In the genomic region with DNA sequence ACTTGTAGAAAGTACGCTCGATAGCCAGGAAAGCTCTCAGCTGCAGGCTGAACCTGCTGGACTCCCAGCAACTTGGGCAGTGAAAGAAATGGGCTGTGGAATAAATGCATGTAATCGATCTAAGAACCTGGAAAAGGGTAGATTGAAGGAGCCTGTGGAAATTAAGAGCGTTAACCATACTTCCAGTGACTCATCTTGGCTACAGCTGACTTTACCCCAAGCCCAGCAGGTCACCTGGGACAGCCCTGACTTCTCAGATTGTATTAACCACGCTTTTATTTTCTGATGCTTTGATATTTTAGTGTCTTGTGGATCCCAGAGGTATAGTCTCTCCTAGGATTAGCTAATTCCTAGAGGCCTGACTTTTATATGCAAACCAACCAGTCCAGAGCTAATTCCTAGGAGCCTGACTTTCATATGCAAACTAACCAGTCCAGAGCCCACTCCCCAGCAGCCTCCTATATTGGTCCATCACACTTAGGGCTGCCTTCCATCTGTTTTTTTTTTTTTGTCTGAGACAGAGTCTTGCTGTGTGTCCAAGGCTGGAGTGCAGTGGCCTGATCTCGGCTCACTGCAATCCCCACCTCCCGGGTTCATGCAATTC, we compare ENCODE assay signal across 13 cellular contexts.
DNase-seq lines count a peak whose midpoint lies in the region; ATAC-seq and TF ChIP-seq lines count a peak whose summit lies in the region.
"Had no signal": no experiment of that assay in that cellular context is flagged by ENCODE, and none has a peak within 500 bp of the region (broad histone marks: within the 10 kb centered on the region; RNA-seq: fewer than 3 reads in every experiment).

No MANE protein-coding gene starts in this region.

- TF ChIP-seq CTCF in WTC11 (IDR thresholded peaks at IDR 0.05) (no peak), gastrocnemius medialis (IDR thresholded peaks at IDR 0.05 in 4 of 5, conservative IDR thresholded peaks at IDR 0.05 in 1 of 5) (no peak), Caco-2 (IDR thresholded peaks at IDR 0.05; ENCODE audit: insufficient read depth in 1 of 2, low read depth in 1 of 2, low read length in 1 of 2, severe bottlenecking in 1 of 2, unreplicated experiment in 1 of 2) (no peak)

- H3K9me3 ChIP-seq in gastrocnemius medialis (no peaks in the 10 kb centered on the region), Caco-2 (no peaks in the 10 kb centered on the region)
- H3K9me3 ChIP-seq: esophagus muscularis mucosa had no signal

- H3K4me3 Mint-ChIP-seq in activated CD4-positive, alpha-beta T cell treated with anti-CD3 and anti-CD28 coated beads, Interleukin-2, amount 10 ng/mL, durations not matched to agents 7 days and 5 days: no peak overlapping the region
- H3K4me3 Mint-ChIP-seq in WTC11 (no peak overlapping the region), Caco-2 (ENCODE audit: unreplicated experiment) (no peak overlapping the region)
- no peak overlapping the region for H3K4me3 Mint-ChIP-seq in effector memory CD8-positive, alpha-beta T cell

- no peaks in the 10 kb centered on the region for H3K27me3 Mint-ChIP-seq in activated CD4-positive, alpha-beta T cell treated with anti-CD3 and anti-CD28 coated beads, Interleukin-2, amount 10 ng/mL, durations not matched to agents 7 days and 5 days
- H3K27me3 Mint-ChIP-seq in WTC11 (ENCODE audit: low read depth) (no peaks in the 10 kb centered on the region), Caco-2 (ENCODE audit: insufficient read depth, unreplicated experiment) (no peaks in the 10 kb centered on the region)
- no peaks in the 10 kb centered on the region for H3K27me3 Mint-ChIP-seq in effector memory CD8-positive, alpha-beta T cell

- peaks cover 56% of the 10 kb centered on the region for H3K4me1 Mint-ChIP-seq in activated CD4-positive, alpha-beta T cell treated with anti-CD3 and anti-CD28 coated beads, Interleukin-2, amount 10 ng/mL, durations not matched to agents 7 days and 5 days
- H3K4me1 Mint-ChIP-seq in WTC11 (peaks cover 36% of the 10 kb centered on the region), Caco-2 (ENCODE audit: low read depth, unreplicated experiment) (no peaks in the 10 kb centered on the region)
- H3K4me1 Mint-ChIP-seq in effector memory CD8-positive, alpha-beta T cell (ENCODE audit: low read depth in 2 of 2): peaks cover 45 to 54% of the 10 kb centered on the region in 2 donors

- H3K4me1 ChIP-seq in gastrocnemius medialis (peaks cover 56% of the 10 kb centered on the region in 2 donors), Caco-2 (no peaks in the 10 kb centered on the region)

- ATAC-seq in WTC11: peak; percentile 66
- ATAC-seq in effector memory CD8-positive, alpha-beta T cell (replicated peaks): no peak
- ATAC-seq in gastrocnemius medialis: no peak
- ATAC-seq in HG02840 (IDR thresholded peaks at IDR 0.05; ENCODE audit: low FRiP score, unreplicated experiment): no peak

- peaks cover 3% of the 10 kb centered on the region for H3K9me3 Mint-ChIP-seq in activated CD4-positive, alpha-beta T cell treated with anti-CD3 and anti-CD28 coated beads, Interleukin-2, amount 10 ng/mL, durations not matched to agents 7 days and 5 days
- H3K9me3 Mint-ChIP-seq in WTC11: peaks cover 7% of the 10 kb centered on the region
- H3K9me3 Mint-ChIP-seq in effector memory CD8-positive, alpha-beta T cell: no peaks in the 10 kb centered on the region
- no peaks in the 10 kb centered on the region for H3K9me3 Mint-ChIP-seq in Caco-2 (ENCODE audit: unreplicated experiment)

- H3K4me3 ChIP-seq in gastrocnemius medialis (no peak overlapping the region), Caco-2 (ENCODE audit: low read depth, low read length) (no peak overlapping the region)
- H3K4me3 ChIP-seq: esophagus muscularis mucosa, lung had no signal

- H3K36me3 Mint-ChIP-seq in activated CD4-positive, alpha-beta T cell treated with anti-CD3 and anti-CD28 coated beads, Interleukin-2, amount 10 ng/mL, durations not matched to agents 7 days and 5 days (ENCODE audit: low read depth): peaks cover 27% of the 10 kb centered on the region
- H3K36me3 Mint-ChIP-seq in WTC11: peaks cover 6% of the 10 kb centered on the region
- peaks cover 38% of the 10 kb centered on the region for H3K36me3 Mint-ChIP-seq in effector memory CD8-positive, alpha-beta T cell (ENCODE audit: insufficient read depth)
- H3K36me3 Mint-ChIP-seq in Caco-2 (ENCODE audit: insufficient read depth, unreplicated experiment): no peaks in the 10 kb centered on the region

- peaks cover 0 to 10% of the 10 kb centered on the region in 2 donors for H3K36me3 ChIP-seq in gastrocnemius medialis
- H3K36me3 ChIP-seq in Caco-2 (ENCODE audit: control insufficient read depth, insufficient read depth, low read length): no peaks in the 10 kb centered on the region

- H3K27ac Mint-ChIP-seq in activated CD4-positive, alpha-beta T cell treated with anti-CD3 and anti-CD28 coated beads, Interleukin-2, amount 10 ng/mL, durations not matched to agents 7 days and 5 days: peak overlapping the region; percentile 63
- no peak overlapping the region for H3K27ac Mint-ChIP-seq in WTC11
- peak overlapping the region; percentile 89 to 96 for H3K27ac Mint-ChIP-seq in effector memory CD8-positive, alpha-beta T cell
- no peak overlapping the region for H3K27ac Mint-ChIP-seq in Caco-2 (ENCODE audit: unreplicated experiment)

- in situ Hi-C loops in gastrocnemius medialis (cut with MboI; ENCODE audit: low sequenced_read_pairs in 4 of 4): loop anchor here in 3 of 4 donors (5.0 to 25.0 kb wide), 3 partner anchors 90 to 638 kb away; a partner anchor contains a TSS

- peak overlapping the region; percentile 93 to 100 (median 96) for H3K27ac ChIP-seq in gastrocnemius medialis

- no peak for TF ChIP-seq POLR2A in gastrocnemius medialis (IDR thresholded peaks at IDR 0.05)

- CTCF ChIA-PET in activated CD4-positive, alpha-beta T cell treated with anti-CD3 and anti-CD28 coated beads, Interleukin-2, amount 10 ng/mL, durations not matched to agents 7 days and 5 days (lab: Charles Lee): interaction anchor here (0.6 to 1.2 kb wide), 4 partner anchors 15 to 153 kb away, joined by 3 to 6 read pairs (median 4); no protein-coding TSS in a partner anchor
- CTCF ChIA-PET in WTC11 (lab: Charles Lee) (interaction anchor here (0.9 to 2.1 kb wide), 4 partner anchors 7 to 85 kb away, joined by 3 to 9 read pairs (median 6); no protein-coding TSS in a partner anchor), Caco-2 (lab: Charles Lee) (no interaction called here)

- H3K27me3 ChIP-seq in gastrocnemius medialis (no peaks in the 10 kb centered on the region), Caco-2 (replicated peaks; ENCODE audit: control insufficient read depth, insufficient read depth, low read length) (no peaks in the 10 kb centered on the region)
- H3K27me3 ChIP-seq: esophagus muscularis mucosa had no signal

- POLR2A ChIA-PET in activated CD4-positive, alpha-beta T cell treated with anti-CD3 and anti-CD28 coated beads, Interleukin-2, amount 10 ng/mL, durations not matched to agents 7 days and 5 days (lab: Charles Lee): no interaction called here
- POLR2A ChIA-PET in WTC11 (lab: Charles Lee): no interaction called here
- POLR2A ChIA-PET in Caco-2 (lab: Charles Lee): no interaction called here

- intact Hi-C loops in gastrocnemius medialis (cut with DNase I; ENCODE audit: low total_unique reads): loop anchor here (10.0 kb wide), 1 partner anchor 190 kb away; no protein-coding TSS in a partner anchor
- intact Hi-C loops in Caco-2 (cut with micrococcal nuclease; ENCODE audit: unreplicated experiment): no loop called here

- BruUV-seq in Caco-2 (replicated peaks; lab: Mats Ljungman, UMichigan): no TSS peak

- DNase-seq in activated CD4-positive, alpha-beta T cell treated with anti-CD3 and anti-CD28 coated beads, Interleukin-2, amount 10 ng/mL, durations not matched to agents 7 days and 5 days: no peak
- no peak for DNase-seq in activated CD4-positive, alpha-beta T cell treated with anti-CD3 and anti-CD28 coated beads for 4 hours
- DNase-seq in WTC11 (ENCODE audit: low spot score): no peak
- DNase-seq in effector memory CD8-positive, alpha-beta T cell: no peak
- no peak for DNase-seq in gastrocnemius medialis
- no peak for DNase-seq in Caco-2
- DNase-seq in GM19238 (ENCODE audit: insufficient read length, low spot score): no peak
- DNase-seq: activated CD4-positive, alpha-beta T cell treated with anti-CD3 and anti-CD28 coated beads for 1 hour; activated naive CD4-positive, alpha-beta T cell treated with anti-CD3 and anti-CD28 coated beads, Interleukin-2, amount 50 U/mL, for 16 hours; NCI-H226 had no signal

TF ChIP-seq in WTC11, 78 proteins besides CTCF, POLR2A, EP300 and RAD21 (continues in another document):
- TF ChIP-seq CBFB (CRISPR knock-in tag; IDR thresholded peaks at IDR 0.05; ENCODE audit: low read depth) (no peak), ZNF263 (CRISPR knock-in tag; IDR thresholded peaks at IDR 0.05; ENCODE audit: low read depth) (no peak), TEAD4 (CRISPR knock-in tag; IDR thresholded peaks at IDR 0.05) (no peak), TP53 (CRISPR knock-in tag; IDR thresholded peaks at IDR 0.05) (no peak), FOXK1 (CRISPR knock-in tag; IDR thresholded peaks at IDR 0.05) (no peak), ZNF232 (CRISPR knock-in tag; IDR thresholded peaks at IDR 0.05) (no peak), PRRX2 (CRISPR knock-in tag; IDR thresholded peaks at IDR 0.05) (no peak), ZNF121 (CRISPR knock-in tag; IDR thresholded peaks at IDR 0.05) (no peak), MXD4 (CRISPR knock-in tag; IDR thresholded peaks at IDR 0.05; ENCODE audit: borderline replicate concordance) (no peak), EMX1 (CRISPR knock-in tag; IDR thresholded peaks at IDR 0.05) (no peak), FOXJ3 (CRISPR knock-in tag; IDR thresholded peaks at IDR 0.05; ENCODE audit: borderline replicate concordance) (no peak), ZNF423 (CRISPR knock-in tag; IDR thresholded peaks at IDR 0.05) (no peak)
- TF ChIP-seq, protein P1, sequence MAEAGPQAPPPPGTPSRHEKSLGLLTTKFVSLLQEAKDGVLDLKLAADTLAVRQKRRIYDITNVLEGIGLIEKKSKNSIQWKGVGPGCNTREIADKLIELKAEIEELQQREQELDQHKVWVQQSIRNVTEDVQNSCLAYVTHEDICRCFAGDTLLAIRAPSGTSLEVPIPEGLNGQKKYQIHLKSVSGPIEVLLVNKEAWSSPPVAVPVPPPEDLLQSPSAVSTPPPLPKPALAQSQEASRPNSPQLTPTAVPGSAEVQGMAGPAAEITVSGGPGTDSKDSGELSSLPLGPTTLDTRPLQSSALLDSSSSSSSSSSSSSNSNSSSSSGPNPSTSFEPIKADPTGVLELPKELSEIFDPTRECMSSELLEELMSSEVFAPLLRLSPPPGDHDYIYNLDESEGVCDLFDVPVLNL (CRISPR knock-in tag; IDR thresholded peaks at IDR 0.05; ENCODE audit: borderline replicate concordance, low read depth): no peak
- TF ChIP-seq, protein P2, sequence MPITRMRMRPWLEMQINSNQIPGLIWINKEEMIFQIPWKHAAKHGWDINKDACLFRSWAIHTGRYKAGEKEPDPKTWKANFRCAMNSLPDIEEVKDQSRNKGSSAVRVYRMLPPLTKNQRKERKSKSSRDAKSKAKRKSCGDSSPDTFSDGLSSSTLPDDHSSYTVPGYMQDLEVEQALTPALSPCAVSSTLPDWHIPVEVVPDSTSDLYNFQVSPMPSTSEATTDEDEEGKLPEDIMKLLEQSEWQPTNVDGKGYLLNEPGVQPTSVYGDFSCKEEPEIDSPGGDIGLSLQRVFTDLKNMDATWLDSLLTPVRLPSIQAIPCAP (CRISPR knock-in tag; IDR thresholded peaks at IDR 0.05): no peak

Comparison
In these comparisons a context has a peak if more than half of its experiments do, and no peak if none do; other contexts are left out.
1. H3K27ac Mint-ChIP-seq: peak in activated CD4-positive, alpha-beta T cell treated with anti-CD3 and anti-CD28 coated beads, Interleukin-2, amount 10 ng/mL, durations not matched to agents 7 days and 5 days (single experiment) and effector memory CD8-positive, alpha-beta T cell (2 of 2); none in WTC11 (single experiment) and Caco-2 (single experiment).